ENCODE assay signal across 8 cellular contexts in the genomic region with DNA sequence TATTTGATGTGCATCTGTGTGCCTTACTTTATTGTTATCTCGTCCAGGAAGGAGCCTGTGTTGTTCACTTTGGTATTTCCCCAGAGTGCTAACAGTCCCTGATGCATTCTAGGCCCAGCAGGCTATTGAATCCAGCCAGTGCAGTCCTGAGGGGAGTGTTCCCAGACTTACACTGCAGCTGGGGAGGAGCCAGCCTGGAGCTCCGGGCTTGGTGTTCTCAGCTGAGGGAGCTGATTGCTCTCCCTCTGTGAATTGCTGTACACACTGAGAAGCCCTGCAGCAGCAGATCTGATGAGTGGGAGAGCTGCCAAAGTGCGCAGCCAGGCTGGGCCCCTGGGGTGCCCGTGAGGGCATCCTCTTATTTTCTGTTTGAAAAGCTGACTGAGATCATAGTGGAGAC.
DNase-seq lines count a peak whose midpoint lies in the region; ATAC-seq and TF ChIP-seq lines count a peak whose summit lies in the region.

No MANE protein-coding gene starts in this region.

- CTCF ChIA-PET in RWPE1 (lab: Yijun Ruan, JAX), result interaction anchor here (0.5 kb wide), 1 partner anchor 178 kb away, joined by 5 read pairs; no protein-coding TSS in a partner anchor

- ATAC-seq in naive thymus-derived CD8-positive, alpha-beta T cell, result no peak

- no peak overlapping the region for H3K27ac ChIP-seq in RWPE1

- no peak overlapping the region for H3K4me3 Mint-ChIP-seq in naive thymus-derived CD8-positive, alpha-beta T cell

- no peak overlapping the region for H3K4me3 ChIP-seq in epithelial cell of esophagus (ENCODE audit: low read length)

- H3K36me3 Mint-ChIP-seq in naive thymus-derived CD8-positive, alpha-beta T cell, result no peaks in the 10 kb centered on the region

- no peak for TF ChIP-seq POLR2A in erythroblast (IDR thresholded peaks at IDR 0.05; ENCODE audit: low read length)

- peaks cover 0 to 9% (median 1%) of the 10 kb centered on the region in 5 donors for H3K27me3 Mint-ChIP-seq in naive thymus-derived CD8-positive, alpha-beta T cell

- H3K4me1 Mint-ChIP-seq in naive thymus-derived CD8-positive, alpha-beta T cell, result peaks cover 3 to 9% (median 6%) of the 10 kb centered on the region in 4 donors

- peak; percentile 83 for DNase-seq in DMS 273 (lab: John Stamatoyannopoulos, UW; ENCODE audit: unreplicated experiment)
- peak; percentile 59 for DNase-seq in NCI-H2196 (lab: John Stamatoyannopoulos, UW; ENCODE audit: unreplicated experiment)
- DNase-seq in epithelial cell of esophagus (ENCODE audit: low read depth), result peak; percentile 44
- DNase-seq in mucosa of gallbladder (ENCODE audit: low spot score), result peak; percentile 29
- no peak for DNase-seq in RWPE1 (ENCODE audit: low spot score)
- no peak for DNase-seq in erythroblast (lab: John Stamatoyannopoulos, UW)
- no peak for DNase-seq in RPMI8226
- DNase-seq in naive thymus-derived CD8-positive, alpha-beta T cell, result no peak

- H3K9me3 Mint-ChIP-seq in naive thymus-derived CD8-positive, alpha-beta T cell, result no peaks in the 10 kb centered on the region

- no peak for TF ChIP-seq CTCF in epithelial cell of esophagus (IDR thresholded peaks at IDR 0.05; ENCODE audit: insufficient read depth, low read depth, low read length, missing control alignments)
- TF ChIP-seq CTCF in RWPE1 (conservative IDR thresholded peaks at IDR 0.05; ENCODE audit: low read depth), result no peak

- no peak overlapping the region for H3K27ac Mint-ChIP-seq in naive thymus-derived CD8-positive, alpha-beta T cell

- POLR2A ChIA-PET in RWPE1 (lab: Yijun Ruan, JAX; ENCODE audit: low non-redundant PET), result no interaction called here
- POLR2A ChIA-PET in naive thymus-derived CD8-positive, alpha-beta T cell (lab: Charles Lee), result no interaction called here

Comparison
In these comparisons a context has a peak if more than half of its experiments do, and no peak if none do; other contexts are left out.
1. DNase-seq: peak in DMS 273 (single experiment), NCI-H2196 (single experiment), epithelial cell of esophagus (single experiment) and mucosa of gallbladder (single experiment); none in RWPE1 (single experiment), erythroblast (0 of 2), RPMI8226 (single experiment) and naive thymus-derived CD8-positive, alpha-beta T cell (0 of 10).